8 cellular contexts compared by ENCODE assay signal in genomic region chr10:102422586-102423129, GRCh38. TPM values are rescaled to one million over a fixed set of nuclear protein-coding genes. Genes with fewer than 3 reads are reported as not detected.
DNase-seq lines count a peak whose midpoint lies in the region; ATAC-seq and TF ChIP-seq lines count a peak whose summit lies in the region.

No MANE protein-coding gene starts in this region.

- H3K4me1 ChIP-seq in esophagus muscularis mucosa = peaks cover 32 to 46% (median 44%) of the 10 kb centered on the region in 4 donors
- peaks cover 27% of the 10 kb centered on the region for H3K4me1 ChIP-seq in mucosa of descending colon (ENCODE audit: low read depth)
- H3K4me1 ChIP-seq in thoracic aorta (ENCODE audit: control insufficient read depth in 1 of 2, low read depth in 2 of 2) = peaks cover 21 to 33% of the 10 kb centered on the region in 2 donors

- H3K27me3 ChIP-seq in esophagus muscularis mucosa (peaks cover 0 to 14% (median 0%) of the 10 kb centered on the region in 4 donors), thoracic aorta (replicated peaks; ENCODE audit: insufficient read depth) (no peaks in the 10 kb centered on the region)

- peaks cover 12% of the 10 kb centered on the region for H3K27me3 Mint-ChIP-seq in activated CD4-positive, alpha-beta memory T cell treated with anti-CD3 and anti-CD28 coated beads, Interleukin-2, amount 10 ng/mL, durations not matched to agents 7 days and 5 days

- H3K36me3 ChIP-seq in esophagus muscularis mucosa (peaks cover 6 to 24% (median 19%) of the 10 kb centered on the region in 4 donors), mucosa of descending colon (ENCODE audit: low read depth) (no peaks in the 10 kb centered on the region), thoracic aorta (peaks cover 16% of the 10 kb centered on the region)

- H3K4me1 Mint-ChIP-seq in activated CD4-positive, alpha-beta memory T cell treated with anti-CD3 and anti-CD28 coated beads, Interleukin-2, amount 10 ng/mL, durations not matched to agents 7 days and 5 days = peaks cover 47% of the 10 kb centered on the region

- H3K4me3 Mint-ChIP-seq in activated CD4-positive, alpha-beta memory T cell treated with anti-CD3 and anti-CD28 coated beads, Interleukin-2, amount 10 ng/mL, durations not matched to agents 7 days and 5 days = peak overlapping the region; percentile 87

- no peak for TF ChIP-seq EP300 in esophagus muscularis mucosa (IDR thresholded peaks at IDR 0.05)

- H3K9me3 Mint-ChIP-seq in activated CD4-positive, alpha-beta memory T cell treated with anti-CD3 and anti-CD28 coated beads, Interleukin-2, amount 10 ng/mL, durations not matched to agents 7 days and 5 days = no peaks in the 10 kb centered on the region

- DNase-seq in activated CD4-positive, alpha-beta T cell treated with anti-CD3 and anti-CD28 coated beads for 48 hours = peak; percentile 67
- no peak for DNase-seq in activated CD4-positive, alpha-beta T cell treated with anti-CD3 and anti-CD28 coated beads, Interleukin-2, amount 50 U/mL, for 1 hour
- peak; percentile 68 to 74 for DNase-seq in Kasumi-1 (lab: John Stamatoyannopoulos, UW)
- peak; percentile 69 for DNase-seq in activated CD4-positive, alpha-beta memory T cell treated with anti-CD3 and anti-CD28 coated beads, Interleukin-2, amount 10 ng/mL, durations not matched to agents 7 days and 5 days
- peak; percentile 94 for DNase-seq in esophagus muscularis mucosa (ENCODE audit: extremely low spot score)
- DNase-seq in mucosa of descending colon = peak; percentile 90 to 93 (median 91)
- no peak for DNase-seq in thoracic aorta (ENCODE audit: low spot score)

- peaks cover 9% of the 10 kb centered on the region for H3K36me3 Mint-ChIP-seq in activated CD4-positive, alpha-beta memory T cell treated with anti-CD3 and anti-CD28 coated beads, Interleukin-2, amount 10 ng/mL, durations not matched to agents 7 days and 5 days (ENCODE audit: low read depth)

- H3K27ac Mint-ChIP-seq in activated CD4-positive, alpha-beta memory T cell treated with anti-CD3 and anti-CD28 coated beads, Interleukin-2, amount 10 ng/mL, durations not matched to agents 7 days and 5 days = peak overlapping the region; percentile 82

- TF ChIP-seq CTCF in esophagus muscularis mucosa (IDR thresholded peaks at IDR 0.05) = peak; percentile 84 to 91 (median 86)
- TF ChIP-seq CTCF in mucosa of descending colon (IDR thresholded peaks at IDR 0.05) = peak; percentile 82
- peak; percentile 68 for TF ChIP-seq CTCF in thoracic aorta (IDR thresholded peaks at IDR 0.05)

- H3K27ac ChIP-seq in esophagus muscularis mucosa (replicated peaks in 1 of 4) = peak overlapping the region; percentile 84 to 91 (median 90)
- peak overlapping the region; percentile 72 to 80 for H3K27ac ChIP-seq in thoracic aorta

- intact Hi-C loops in esophagus muscularis mucosa (cut with DNase I) = loop anchor here (1.0 kb wide), 1 partner anchor 28 kb away; no protein-coding TSS in a partner anchor
- intact Hi-C loops in mucosa of descending colon (cut with DNase I, micrococcal nuclease) = no loop called here

- POLR2A ChIA-PET in activated CD4-positive, alpha-beta memory T cell treated with anti-CD3 and anti-CD28 coated beads, Interleukin-2, amount 10 ng/mL, durations not matched to agents 7 days and 5 days (lab: Charles Lee) = interaction anchor here (1.2 to 7.0 kb wide), 11 partner anchors 9 to 271 kb away, joined by 3 to 80 read pairs (median 21); partner anchors contain the start of genes ACTR1A, C10orf95, CUEDC2 and NFKB2

- ATAC-seq in mucosa of descending colon (peak; percentile 74), thoracic aorta (ENCODE audit: insufficient number of reproducible peaks, low FRiP score, low read depth) (no peak), GM19452 (IDR thresholded peaks at IDR 0.05; ENCODE audit: unreplicated experiment) (no peak)

- WGBS in esophagus muscularis mucosa = 7% methylated on average over 3 of the region's 27 CpGs

- CTCF ChIA-PET in activated CD4-positive, alpha-beta memory T cell treated with anti-CD3 and anti-CD28 coated beads, Interleukin-2, amount 10 ng/mL, durations not matched to agents 7 days and 5 days (lab: Charles Lee) = interaction anchor here (0.7 to 6.6 kb wide), 14 partner anchors 10 to 192 kb away, joined by 3 to 58 read pairs (median 8); partner anchors contain the start of genes ACTR1A, C10orf95, CUEDC2 and SUFU

- TF ChIP-seq POLR2A in esophagus muscularis mucosa (IDR thresholded peaks at IDR 0.05; ENCODE audit: low read depth) = no peak

- H3K9me3 ChIP-seq in esophagus muscularis mucosa (no peaks in the 10 kb centered on the region), mucosa of descending colon (no peaks in the 10 kb centered on the region), thoracic aorta (no peaks in the 10 kb centered on the region)

- H3K4me3 ChIP-seq in esophagus muscularis mucosa = peak overlapping the region; percentile 71 to 86 (median 83)
- H3K4me3 ChIP-seq in mucosa of descending colon = no peak overlapping the region
- peak overlapping the region; percentile 99 for H3K4me3 ChIP-seq in thoracic aorta

RNA-seq across cellular contexts. Expression of gene FBXL15, which starts 2.0 kb away (rescaled TPM):
- 10 to 100 TPM; 13.5 to 14.3 TPM for total RNA-seq in activated CD4-positive, alpha-beta memory T cell treated with anti-CD3 and anti-CD28 coated beads, Interleukin-2, amount 10 ng/mL, durations not matched to agents 7 days and 5 days
- 10 to 100 TPM; 19.5 to 45.9 (median 29.0) TPM for total RNA-seq in esophagus muscularis mucosa
- total RNA-seq in mucosa of descending colon = 10 to 100 TPM; 18.3 to 27.7 (median 20.5) TPM
- 10 to 100 TPM; 19.8 to 24.0 TPM for total RNA-seq in thoracic aorta

RNA-seq across cellular contexts. Expression of gene PSD, which starts 4.1 kb away (rescaled TPM):
- 1 to 10 TPM; 1.4 TPM for total RNA-seq in activated CD4-positive, alpha-beta memory T cell treated with anti-CD3 and anti-CD28 coated beads, Interleukin-2, amount 10 ng/mL, durations not matched to agents 7 days and 5 days
- 100 to 1,000 TPM in 2 of 4 donors, 10 to 100 TPM in 2; 88.0 to 268 (median 108) TPM for total RNA-seq in esophagus muscularis mucosa
- total RNA-seq in mucosa of descending colon = 100 to 1,000 TPM in 1 of 3 donors, 10 to 100 TPM in 1, 1 to 10 TPM in 1; 8.2 to 228 (median 11.4) TPM
- under 1 TPM in 1 of 2 donors, not detected in 1; 0.21 TPM for total RNA-seq in thoracic aorta

RNA-seq across cellular contexts. Expression of gene CUEDC2, which starts 9.7 kb away (rescaled TPM):
- 10 to 100 TPM; 60.9 to 64.5 TPM for total RNA-seq in activated CD4-positive, alpha-beta memory T cell treated with anti-CD3 and anti-CD28 coated beads, Interleukin-2, amount 10 ng/mL, durations not matched to agents 7 days and 5 days
- total RNA-seq in esophagus muscularis mucosa (10 to 100 TPM; 61.0 to 92.7 (median 71.2) TPM), mucosa of descending colon (10 to 100 TPM; 26.6 to 51.9 (median 29.2) TPM), thoracic aorta (10 to 100 TPM; 40.8 to 53.2 TPM)

RNA-seq across cellular contexts. Expression of gene NFKB2, which starts 27.2 kb away (rescaled TPM):
- total RNA-seq in activated CD4-positive, alpha-beta memory T cell treated with anti-CD3 and anti-CD28 coated beads, Interleukin-2, amount 10 ng/mL, durations not matched to agents 7 days and 5 days = 100 to 1,000 TPM; 121 to 122 TPM
- total RNA-seq in esophagus muscularis mucosa (10 to 100 TPM; 18.7 to 47.0 (median 41.2) TPM), mucosa of descending colon (10 to 100 TPM; 26.9 to 72.2 (median 29.0) TPM), thoracic aorta (10 to 100 TPM; 26.8 to 40.9 TPM)

RNA-seq across cellular contexts. Expression of gene C10orf95, which starts 28.7 kb away (rescaled TPM):
- total RNA-seq in activated CD4-positive, alpha-beta memory T cell treated with anti-CD3 and anti-CD28 coated beads, Interleukin-2, amount 10 ng/mL, durations not matched to agents 7 days and 5 days = under 1 TPM in 1 of 2 experiments, not detected in 1; 0.33 TPM
- total RNA-seq in esophagus muscularis mucosa (1 to 10 TPM in 1 of 4 donors, not detected in 3; 1.0 TPM), mucosa of descending colon (1 to 10 TPM in 2 of 3 donors, under 1 TPM in 1; 0.41 to 2.3 (median 2.0) TPM), thoracic aorta (not detected)

Comparison
In these comparisons a context has a peak if more than half of its experiments do, and no peak if none do; other contexts are left out.
1. DNase-seq: peak in activated CD4-positive, alpha-beta T cell treated with anti-CD3 and anti-CD28 coated beads for 48 hours (single experiment), Kasumi-1 (2 of 2), activated CD4-positive, alpha-beta memory T cell treated with anti-CD3 and anti-CD28 coated beads, Interleukin-2, amount 10 ng/mL, durations not matched to agents 7 days and 5 days (single experiment), esophagus muscularis mucosa (single experiment) and mucosa of descending colon (3 of 3); none in activated CD4-positive, alpha-beta T cell treated with anti-CD3 and anti-CD28 coated beads, Interleukin-2, amount 50 U/mL, for 1 hour (single experiment) and thoracic aorta (single experiment).
2. Peak in every context shown above with its lines, with median percentiles within 50 percentile points of each other: CTCF ChIP-seq.